In the genomic region with DNA sequence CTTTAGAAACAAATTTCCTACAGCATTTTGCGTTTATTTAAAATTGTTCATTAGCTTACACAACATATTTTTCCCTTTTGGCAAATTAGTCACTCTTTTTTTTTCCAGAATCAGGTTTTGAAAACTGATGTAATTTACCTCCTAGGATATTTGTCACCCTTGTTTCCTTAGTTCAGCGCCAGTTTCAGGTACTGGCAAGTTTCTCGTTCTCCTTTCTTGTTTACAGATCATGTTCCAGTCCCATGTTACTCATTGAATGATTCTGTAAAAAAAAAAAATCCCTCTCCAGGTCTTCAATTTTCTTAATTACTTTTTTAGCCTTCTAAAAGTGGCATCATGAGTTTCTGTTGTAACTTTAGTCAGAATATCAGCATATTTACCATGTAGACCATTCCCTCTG, we compare ENCODE assay signal across 36 cellular contexts. TPM values are rescaled to one million over a fixed set of nuclear protein-coding genes. Genes with fewer than 3 reads are reported as not detected.
DNase-seq lines count a peak whose midpoint lies in the region; ATAC-seq and TF ChIP-seq lines count a peak whose summit lies in the region.
"Had no signal": no experiment of that assay in that cellular context is flagged by ENCODE, and none has a peak within 500 bp of the region (broad histone marks: within the 10 kb centered on the region; RNA-seq: fewer than 3 reads in every experiment).

No MANE protein-coding gene starts in this region.

- peak overlapping the region; percentile 26 for H3K4me3 Mint-ChIP-seq in CD4-positive, alpha-beta T cell
- peak overlapping the region; percentile 47 for H3K4me3 Mint-ChIP-seq in T-helper 17 cell
- no peak overlapping the region for H3K4me3 Mint-ChIP-seq in WTC11
- H3K4me3 Mint-ChIP-seq: activated B cell treated with CpG ODN at 0.5 μM for 24 hours, nephron progenitor cell had no signal

- no peak overlapping the region for H3K27ac ChIP-seq in CD4-positive, alpha-beta T cell (ENCODE audit: low read depth, low read length)
- H3K27ac ChIP-seq in foreskin keratinocyte = peak overlapping the region; percentile 85
- H3K27ac ChIP-seq: adrenal gland, brain microvascular endothelial cell, Peyer's patch, spleen, testis had no signal

- ATAC-seq in CD4-positive, alpha-beta T cell (ENCODE audit: poor library complexity) = no peak
- ATAC-seq in T-helper 17 cell (no peak), foreskin keratinocyte (peak; percentile 46), GM21528 (IDR thresholded peaks at IDR 0.05; ENCODE audit: low FRiP score, unreplicated experiment) (no peak), WTC11 (no peak)
- ATAC-seq: left cardiac atrium; mucosa of descending colon; stimulated activated naive CD8-positive, alpha-beta T cell treated with anti-CD3 and anti-CD28 coated beads, Interleukin-15, Interleukin-2, amounts not matched to agents 100 U/mL and 50 U/mL, for 24 hours had no signal

- H3K27ac Mint-ChIP-seq in CD4-positive, alpha-beta T cell = no peak overlapping the region
- peak overlapping the region; percentile 92 for H3K27ac Mint-ChIP-seq in T-helper 17 cell
- H3K27ac Mint-ChIP-seq in WTC11 = no peak overlapping the region
- H3K27ac Mint-ChIP-seq: activated B cell treated with CpG ODN at 0.5 μM for 24 hours, nephron progenitor cell had no signal

- peaks cover 40% of the 10 kb centered on the region for H3K4me1 Mint-ChIP-seq in CD4-positive, alpha-beta T cell (ENCODE audit: low read depth)
- H3K4me1 Mint-ChIP-seq in T-helper 17 cell (peaks cover 33% of the 10 kb centered on the region), WTC11 (peaks cover 46% of the 10 kb centered on the region)

- CTCF ChIA-PET in CD4-positive, alpha-beta T cell (lab: Charles Lee) = interaction anchor here (1.3 kb wide), 1 partner anchor 45 kb away, joined by 3 read pairs; no protein-coding TSS in a partner anchor
- CTCF ChIA-PET in WTC11 (lab: Charles Lee) = no interaction called here

- POLR2A ChIA-PET in CD4-positive, alpha-beta T cell (lab: Charles Lee) = interaction anchor here (1.0 to 1.7 kb wide), 2 partner anchors 45 to 177 kb away, joined by 3 to 4 read pairs; no protein-coding TSS in a partner anchor
- POLR2A ChIA-PET in WTC11 (lab: Charles Lee) = no interaction called here

- H3K27me3 ChIP-seq in CD4-positive, alpha-beta T cell (ENCODE audit: control insufficient read depth, insufficient read depth, low read length) = peaks cover 7% of the 10 kb centered on the region
- H3K27me3 ChIP-seq in foreskin keratinocyte = no peaks in the 10 kb centered on the region
- H3K27me3 ChIP-seq: right lobe of liver, testis had no signal

- H3K4me1 ChIP-seq in foreskin keratinocyte = peaks cover 17% of the 10 kb centered on the region

- TF ChIP-seq CTCF in CD4-positive, alpha-beta T cell (IDR thresholded peaks at IDR 0.05) = no peak
- no peak for TF ChIP-seq CTCF in foreskin keratinocyte (conservative IDR thresholded peaks at IDR 0.05)
- no peak for TF ChIP-seq CTCF in WTC11 (IDR thresholded peaks at IDR 0.05)

- intact Hi-C loops in CD4-positive, alpha-beta T cell (cut with DNase I, micrococcal nuclease) = loop anchor here in 1 of 2 experiments (5.0 to 10.0 kb wide), 3 partner anchors 845 to 1062 kb away; partner anchors contain the start of genes BTBD7, DICER1 and ITPK1

- H3K9me3 Mint-ChIP-seq in CD4-positive, alpha-beta T cell = no peaks in the 10 kb centered on the region
- no peaks in the 10 kb centered on the region for H3K9me3 Mint-ChIP-seq in WTC11
- H3K9me3 Mint-ChIP-seq: activated B cell treated with CpG ODN at 0.5 μM for 24 hours, nephron progenitor cell had no signal

- DNase-seq in NCI-H2171 treated with DMSO at 0.1 percent for 48 hours (lab: John Stamatoyannopoulos, UW) = peak; percentile 44
- no peak for DNase-seq in NCI-H2171 (lab: John Stamatoyannopoulos, UW)
- DNase-seq in CD4-positive, alpha-beta T cell = no peak
- DNase-seq in T-helper 17 cell = no peak
- peak; percentile 71 to 77 for DNase-seq in foreskin keratinocyte
- no peak for DNase-seq in SHP77 treated with DMSO at 0.1 percent for 48 hours (lab: John Stamatoyannopoulos, UW)
- DNase-seq in WTC11 (ENCODE audit: low spot score) = no peak
- DNase-seq: 8988T; activated B cell treated with CpG ODN at 0.5 μM for 24 hours; activated CD4-positive, alpha-beta T cell treated with anti-CD3 and anti-CD28 coated beads, Interleukin-2, amount 50 U/mL, for 48 hours; activated gamma-delta T cell; adrenal gland; brain microvascular endothelial cell; COR-L47; DMS53; dorsolateral prefrontal cortex; HCEC 1CT; hippocampal formation; IMR-90; left cardiac atrium; mucosa of descending colon; MV-4-11; NCI-H1436; NCI-H2081; NCI-H446; NCI-H748 treated with DMSO at 0.1 percent for 48 hours; nephron progenitor cell; Peyer's patch; right lobe of liver; spleen; stimulated activated CD4-positive, alpha-beta T cell treated with anti-CD3 and anti-CD28 coated beads, Interleukin-2, amount 100 ng/mL, for 24 hours; stimulated activated naive CD8-positive, alpha-beta T cell treated with anti-CD3 and anti-CD28 coated beads, Interleukin-15, Interleukin-2, amounts not matched to agents 100 U/mL and 50 U/mL, for 24 hours; SW 1271; testis had no signal

- H3K36me3 Mint-ChIP-seq in CD4-positive, alpha-beta T cell (ENCODE audit: low read depth) = no peaks in the 10 kb centered on the region
- H3K36me3 Mint-ChIP-seq in T-helper 17 cell (ENCODE audit: low read depth) (peaks cover 2% of the 10 kb centered on the region), WTC11 (no peaks in the 10 kb centered on the region)

- no peaks in the 10 kb centered on the region for H3K9me3 ChIP-seq in CD4-positive, alpha-beta T cell (ENCODE audit: control insufficient read depth, low read length)
- H3K9me3 ChIP-seq in T-helper 17 cell (ENCODE audit: control insufficient read depth, low read length, poor library complexity, severe bottlenecking) = no peaks in the 10 kb centered on the region
- H3K9me3 ChIP-seq: adrenal gland, mucosa of descending colon, Peyer's patch, right lobe of liver, spleen, testis had no signal

- peaks cover 15% of the 10 kb centered on the region for H3K27me3 Mint-ChIP-seq in CD4-positive, alpha-beta T cell
- peaks cover 18% of the 10 kb centered on the region for H3K27me3 Mint-ChIP-seq in T-helper 17 cell
- H3K27me3 Mint-ChIP-seq in WTC11 (ENCODE audit: low read depth) = peaks cover 40% of the 10 kb centered on the region

TF ChIP-seq in WTC11, 78 proteins besides CTCF, POLR2A, EP300 and RAD21 (continues in another document):
- TF ChIP-seq, protein P1, sequence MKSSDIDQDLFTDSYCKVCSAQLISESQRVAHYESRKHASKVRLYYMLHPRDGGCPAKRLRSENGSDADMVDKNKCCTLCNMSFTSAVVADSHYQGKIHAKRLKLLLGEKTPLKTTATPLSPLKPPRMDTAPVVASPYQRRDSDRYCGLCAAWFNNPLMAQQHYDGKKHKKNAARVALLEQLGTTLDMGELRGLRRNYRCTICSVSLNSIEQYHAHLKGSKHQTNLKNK (CRISPR knock-in tag; IDR thresholded peaks at IDR 0.05) = no peak
- TF ChIP-seq, protein P2, sequence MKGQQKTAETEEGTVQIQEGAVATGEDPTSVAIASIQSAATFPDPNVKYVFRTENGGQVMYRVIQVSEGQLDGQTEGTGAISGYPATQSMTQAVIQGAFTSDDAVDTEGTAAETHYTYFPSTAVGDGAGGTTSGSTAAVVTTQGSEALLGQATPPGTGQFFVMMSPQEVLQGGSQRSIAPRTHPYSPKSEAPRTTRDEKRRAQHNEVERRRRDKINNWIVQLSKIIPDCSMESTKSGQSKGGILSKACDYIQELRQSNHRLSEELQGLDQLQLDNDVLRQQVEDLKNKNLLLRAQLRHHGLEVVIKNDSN (CRISPR knock-in tag; IDR thresholded peaks at IDR 0.05) = no peak
- TF ChIP-seq ZNF396 (CRISPR knock-in tag; IDR thresholded peaks at IDR 0.05; ENCODE audit: borderline replicate concordance) = no peak
- TF ChIP-seq AFF4 (CRISPR knock-in tag; IDR thresholded peaks at IDR 0.05; ENCODE audit: borderline replicate concordance) = no peak

RNA-seq across cellular contexts. Expression of gene PPP4R4, which starts 2.7 kb away (rescaled TPM):
- total RNA-seq in CD4-positive, alpha-beta T cell = 1 to 10 TPM; 3.5 to 4.3 TPM
- total RNA-seq in T-helper 17 cell (1 to 10 TPM; 2.6 to 6.7 TPM), foreskin keratinocyte (4.4 and 6.7 TPM in 2 replicates), WTC11 (2021) (8.1 to 9.6 TPM (median 8.2 TPM) in 3 replicates)
- 1.4 and 1.9 TPM in 2 replicates for polyA plus RNA-seq in foreskin keratinocyte
- total RNA-seq: activated B cell treated with CpG ODN at 0.5 μM for 24 hours, lung microvascular endothelial cell had no signal

RNA-seq across cellular contexts. Expression of gene IFI27L2, which starts 47.4 kb away (rescaled TPM):
- 10 to 100 TPM; 21.5 to 22.2 TPM for total RNA-seq in CD4-positive, alpha-beta T cell
- 10 to 100 TPM; 21.5 to 25.8 TPM for total RNA-seq in T-helper 17 cell
- 101 and 145 TPM in 2 replicates for total RNA-seq in foreskin keratinocyte
- polyA plus RNA-seq in foreskin keratinocyte = 160 and 242 TPM in 2 replicates
- 22.1 to 37.2 TPM (median 35.5 TPM) in 3 replicates for total RNA-seq in WTC11 (2021)

Comparison
In these comparisons a context has a peak if more than half of its experiments do, and no peak if none do; other contexts are left out.
1. DNase-seq: peak in NCI-H2171 treated with DMSO at 0.1 percent for 48 hours (single experiment) and foreskin keratinocyte (2 of 2); none in NCI-H2171 (single experiment), CD4-positive, alpha-beta T cell (0 of 10), T-helper 17 cell (0 of 3), SHP77 treated with DMSO at 0.1 percent for 48 hours (single experiment) and WTC11 (single experiment).